ENCODE assay signal across 8 cellular contexts in the genomic region with DNA sequence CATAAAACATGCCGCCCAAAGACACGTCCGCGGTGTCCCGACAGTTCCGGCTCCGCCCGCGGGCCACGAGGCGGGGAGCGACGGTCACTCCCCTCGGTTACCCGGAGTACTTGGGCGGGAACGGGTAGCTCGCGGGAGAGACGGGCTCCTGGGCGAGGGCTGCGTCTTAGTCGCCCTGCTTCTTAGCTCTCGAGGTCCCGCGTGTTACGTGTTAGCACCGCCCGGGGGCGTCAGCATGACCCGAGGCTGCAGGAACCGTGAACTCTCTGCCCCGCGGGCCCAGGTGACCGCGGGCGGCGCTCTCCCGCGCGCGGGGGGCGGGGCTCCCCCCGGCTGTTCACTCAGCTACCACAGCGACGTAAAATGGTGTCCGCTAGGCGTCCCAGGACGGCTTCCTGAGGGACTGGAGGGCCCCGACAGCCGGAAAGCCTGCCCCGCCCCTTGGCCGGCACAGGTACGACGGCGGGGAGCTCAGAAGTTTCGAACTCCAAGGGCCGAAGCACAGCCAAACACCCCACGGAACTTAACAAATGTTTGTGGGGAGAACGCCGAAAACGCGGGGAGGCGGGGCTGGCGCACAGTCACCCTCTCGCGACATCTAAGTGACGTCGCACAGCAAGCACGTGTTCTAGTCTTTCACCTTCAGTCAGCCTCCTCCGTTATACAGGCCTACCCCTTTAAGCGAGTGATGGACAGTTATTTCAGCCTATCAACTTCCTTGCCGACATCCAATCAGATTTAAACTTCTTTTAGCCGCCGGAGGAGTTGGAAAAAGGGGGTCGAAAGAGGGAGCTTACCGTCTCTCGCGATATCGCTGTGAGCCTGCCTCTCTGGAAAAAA. TPM values are rescaled to one million over a fixed set of nuclear protein-coding genes. Genes with fewer than 3 reads are reported as not detected.
DNase-seq lines count a peak whose midpoint lies in the region; ATAC-seq lines count a peak whose summit lies in the region.

No MANE protein-coding gene starts in this region.

- peaks cover 25% of the 10 kb centered on the region for H3K4me1 ChIP-seq in HUES6 (ENCODE audit: control insufficient read depth, insufficient read depth, low read length)
- peaks cover 8% of the 10 kb centered on the region for H3K4me1 ChIP-seq in NT2/D1 (ENCODE audit: insufficient read depth, insufficient read length)

- in situ Hi-C loops in Caki2 (cut with HindIII; ENCODE audit: low pct_unique_long_range_greater_than_20kb, low sequenced_read_pairs): no loop called here

- peak; percentile 75 for ATAC-seq in GM21447 (IDR thresholded peaks at IDR 0.05; ENCODE audit: unreplicated experiment)

- 0 out of 2 replicates have a peak, but pooled peaks cover 5% of the 10 kb centered on the region for H3K9me3 ChIP-seq in HUES6 (ENCODE audit: control insufficient read depth, insufficient read depth, low read depth, low read length)
- H3K9me3 ChIP-seq in NT2/D1 (ENCODE audit: insufficient read depth, low read length): no peaks in the 10 kb centered on the region

- H3K4me3 ChIP-seq in HUES6 (ENCODE audit: low read depth, low read length): peak overlapping the region; percentile 95
- H3K4me3 ChIP-seq in NT2/D1 (ENCODE audit: insufficient read length, low read depth): peak overlapping the region; percentile 98

- H3K9ac ChIP-seq in HUES6 (ENCODE audit: low read length) (peak overlapping the region; percentile 99), NT2/D1 (ENCODE audit: insufficient read length, low read depth) (peak overlapping the region; percentile 96)

- DNase-seq in Caki2 (ENCODE audit: low read depth): peak; percentile 100
- DNase-seq in NT2/D1 (ENCODE audit: low read depth, low spot score): peak; percentile 99
- peak; percentile 94 for DNase-seq in activated CD8-positive, alpha-beta memory T cell treated with anti-CD3 and anti-CD28 coated beads, Interleukin-2, amount 50 U/mL, for 4 hours
- DNase-seq in epidermal melanocyte (ENCODE audit: insufficient read length, low spot score): peak; percentile 89
- DNase-seq in mucosa of gallbladder (ENCODE audit: low spot score): peak; percentile 98
- DNase-seq in stimulated activated CD8-positive, alpha-beta memory T cell treated with anti-CD3 and anti-CD28 coated beads, Interleukin-4, amount 100 ng/mL, for 4 hours (ENCODE audit: low read depth in 2 of 2, low spot score in 1 of 2): peak; percentile 88 to 89

- H3K36me3 ChIP-seq in HUES6 (ENCODE audit: control insufficient read depth, insufficient read depth, low read length): peaks cover 28% of the 10 kb centered on the region
- H3K36me3 ChIP-seq in NT2/D1 (ENCODE audit: insufficient read depth, insufficient read length, low read length): peaks cover 34% of the 10 kb centered on the region

- H3K27me3 ChIP-seq in HUES6 (ENCODE audit: control insufficient read depth, insufficient read depth, low read length): no peaks in the 10 kb centered on the region
- no peaks in the 10 kb centered on the region for H3K27me3 ChIP-seq in NT2/D1 (ENCODE audit: insufficient read depth, insufficient read length)

- H3K27ac ChIP-seq in HUES6 (ENCODE audit: low read depth, low read length): peak overlapping the region; percentile 80

RNA-seq across cellular contexts. Expression of a gene that starts 0.8 kb away (rescaled TPM):
- total RNA-seq in Caki2 (2014; rRNA removed; shearing (Covaris generic); ENCODE audit: low replicate concordance): 12.6 and 14.1 TPM in 2 replicates
- 23.8 TPM for total RNA-seq in mucosa of gallbladder

RNA-seq across cellular contexts. Expression of a gene that starts 52.4 kb away (rescaled TPM):
- total RNA-seq in Caki2 (2014; rRNA removed; shearing (Covaris generic); ENCODE audit: low replicate concordance): 54.2 and 56.5 TPM in 2 replicates
- total RNA-seq in mucosa of gallbladder: 52.3 TPM

Comparison
In these comparisons a context has a peak if more than half of its experiments do, and no peak if none do; other contexts are left out.
1. Peak in every context shown above with its lines: DNase-seq, ATAC-seq, H3K4me3 ChIP-seq and H3K27ac ChIP-seq.